In genomic region chr13:114054830-114055439, GRCh38 we compare ENCODE assay signal across 22 cellular contexts.
DNase-seq lines count a peak whose midpoint lies in the region; ATAC-seq and TF ChIP-seq lines count a peak whose summit lies in the region.
"Had no signal": no experiment of that assay in that cellular context is flagged by ENCODE, and none has a peak within 500 bp of the region (broad histone marks: within the 10 kb centered on the region; RNA-seq: fewer than 3 reads in every experiment).

No MANE protein-coding gene starts in this region.

- H3K4me3 ChIP-seq in mesendoderm (ENCODE audit: low read length): no peak overlapping the region
- H3K4me3 ChIP-seq: adrenal gland, coronary artery, smooth muscle cell, uterus had no signal

- no peaks in the 10 kb centered on the region for H3K79me2 ChIP-seq in mesendoderm (ENCODE audit: control insufficient read depth, insufficient read depth, low read length)

- no peaks in the 10 kb centered on the region for H3K36me3 ChIP-seq in mesendoderm (ENCODE audit: control insufficient read depth, insufficient read depth, low read length)
- H3K36me3 ChIP-seq: adrenal gland, uterus had no signal

- no peak for TF ChIP-seq CTCF in natural killer cell (IDR thresholded peaks at IDR 0.05)
- TF ChIP-seq CTCF in brain (conservative IDR thresholded peaks at IDR 0.05): no peak

- no peaks in the 10 kb centered on the region for H3K27me3 ChIP-seq in mesendoderm (ENCODE audit: insufficient read depth, low read length, poor library complexity)
- H3K27me3 ChIP-seq: adrenal gland, uterus had no signal

- no peaks in the 10 kb centered on the region for H3K36me3 Mint-ChIP-seq in natural killer cell
- H3K36me3 Mint-ChIP-seq in natural killer cell treated with Interleukin-12 subunit alpha and Interleukin-12 subunit beta and Interleukin-15 and Interleukin-18, amount 100 ng/mL, for 72 hours: no peaks in the 10 kb centered on the region
- H3K36me3 Mint-ChIP-seq in brain: peaks cover 9% of the 10 kb centered on the region
- H3K36me3 Mint-ChIP-seq in activated T-helper 2 cell treated with anti-CD3 and anti-CD28 coated beads, Interferon-gamma antibody, Interleukin-2, Interleukin-4, amounts not matched to agents 10 μg/mL and 5 μg/mL and 100 μg/mL, durations not matched to agents 14 hours and 24 hours and 36 hours (ENCODE audit: low read depth): peaks cover 6% of the 10 kb centered on the region

- H3K9me3 Mint-ChIP-seq in natural killer cell: no peaks in the 10 kb centered on the region
- H3K9me3 Mint-ChIP-seq in natural killer cell treated with Interleukin-12 subunit alpha and Interleukin-12 subunit beta and Interleukin-15 and Interleukin-18, amount 100 ng/mL, for 72 hours: no peaks in the 10 kb centered on the region
- H3K9me3 Mint-ChIP-seq in brain: peaks cover 0 to 2% (median 2%) of the 10 kb centered on the region in 5 experiments
- no peaks in the 10 kb centered on the region for H3K9me3 Mint-ChIP-seq in activated T-helper 2 cell treated with anti-CD3 and anti-CD28 coated beads, Interferon-gamma antibody, Interleukin-2, Interleukin-4, amounts not matched to agents 10 μg/mL and 5 μg/mL and 100 μg/mL, durations not matched to agents 14 hours and 24 hours and 36 hours
- H3K9me3 Mint-ChIP-seq: activated B cell treated with CpG ODN at 0.5 μM for 24 hours had no signal

- H3K27ac Mint-ChIP-seq in natural killer cell (peak overlapping the region; percentile 75 to 77), brain (peak overlapping the region in 4 of 5 experiments; percentile 21 to 60 (median 40))
- H3K27ac Mint-ChIP-seq in natural killer cell treated with Interleukin-12 subunit alpha and Interleukin-12 subunit beta and Interleukin-15 and Interleukin-18, amount 100 ng/mL, for 72 hours: no peak overlapping the region
- H3K27ac Mint-ChIP-seq in activated T-helper 2 cell treated with anti-CD3 and anti-CD28 coated beads, Interferon-gamma antibody, Interleukin-2, Interleukin-4, amounts not matched to agents 10 μg/mL and 5 μg/mL and 100 μg/mL, durations not matched to agents 14 hours and 24 hours and 36 hours: no peak overlapping the region
- H3K27ac Mint-ChIP-seq: activated B cell treated with CpG ODN at 0.5 μM for 24 hours, CD14-positive monocyte had no signal

- no peak overlapping the region for H3K4me2 ChIP-seq in mesendoderm (ENCODE audit: low read length)
- H3K4me2 ChIP-seq: smooth muscle cell had no signal

- no peak overlapping the region for H3K23ac ChIP-seq in mesendoderm (ENCODE audit: low read length)

- no peak overlapping the region for H3K4ac ChIP-seq in mesendoderm (ENCODE audit: low read depth, low read length)

- ATAC-seq in natural killer cell: peak in 1 of 3 donors; percentile 20
- no peak for ATAC-seq in natural killer cell treated with Interleukin-12 subunit alpha and Interleukin-12 subunit beta and Interleukin-15 and Interleukin-18, amount 100 ng/mL, for 72 hours
- ATAC-seq in GM21576 (IDR thresholded peaks at IDR 0.05; ENCODE audit: unreplicated experiment): no peak

- WGBS in mesendoderm (ENCODE audit: extremely low coverage, insufficient coverage, low lambda C conversion rate): no CpG with 5 or more reads among the region's 24 CpGs

- no peak overlapping the region for H3K27ac ChIP-seq in mesendoderm (ENCODE audit: low read depth, low read length)
- H3K27ac ChIP-seq: adrenal gland, coronary artery, uterus had no signal

- intact Hi-C loops in natural killer cell (cut with micrococcal nuclease): no loop called here
- intact Hi-C loops in activated T-helper 2 cell treated with anti-CD3 and anti-CD28 coated beads, Interferon-gamma antibody, Interleukin-2, Interleukin-4, amounts not matched to agents 10 μg/mL and 5 μg/mL and 100 μg/mL, durations not matched to agents 14 hours and 24 hours and 36 hours (cut with micrococcal nuclease): no loop called here

- no peak overlapping the region for H4K5ac ChIP-seq in mesendoderm (ENCODE audit: low read length)

- DNase-seq in natural killer cell (no peak), mesendoderm (no peak), islet precursor cell (no peak)
- DNase-seq in natural killer cell treated with Interleukin-12 subunit alpha and Interleukin-12 subunit beta and Interleukin-15 and Interleukin-18, amount 100 ng/mL, for 72 hours (ENCODE audit: low spot score): no peak
- DNase-seq in activated T-helper 2 cell treated with anti-CD3 and anti-CD28 coated beads, Interferon-gamma antibody, Interleukin-2, Interleukin-4, amounts not matched to agents 10 μg/mL and 5 μg/mL and 100 μg/mL, durations not matched to agents 14 hours and 24 hours and 36 hours (ENCODE audit: low spot score): no peak
- DNase-seq: activated B cell treated with CpG ODN at 0.5 μM for 24 hours; adrenal gland; EL; HCEC 1CT; kidney glomerular epithelial cell; NCI-H1105; NCI-H2029; NCI-H226; occipital lobe; stimulated activated CD4-positive, alpha-beta T cell treated with anti-CD3 and anti-CD28 coated beads, Interleukin-2, amount 100 ng/mL, for 24 hours; T-helper 9 cell; uterus had no signal

- no peak overlapping the region for H2AK5ac ChIP-seq in mesendoderm (ENCODE audit: low read length)

- H3K79me1 ChIP-seq in mesendoderm (ENCODE audit: low read length): peaks cover 3% of the 10 kb centered on the region

- H4K8ac ChIP-seq in mesendoderm (ENCODE audit: low read depth, low read length): no peak overlapping the region

- H3K4me1 ChIP-seq in mesendoderm (ENCODE audit: control insufficient read depth, low read depth, low read length): peaks cover 2% of the 10 kb centered on the region
- H3K4me1 ChIP-seq: uterus had no signal

- no peaks in the 10 kb centered on the region for H3K27me3 Mint-ChIP-seq in natural killer cell (ENCODE audit: low read depth in 2 of 2)
- H3K27me3 Mint-ChIP-seq in natural killer cell treated with Interleukin-12 subunit alpha and Interleukin-12 subunit beta and Interleukin-15 and Interleukin-18, amount 100 ng/mL, for 72 hours: no peaks in the 10 kb centered on the region
- H3K27me3 Mint-ChIP-seq in brain: no peaks in the 10 kb centered on the region
- H3K27me3 Mint-ChIP-seq in activated T-helper 2 cell treated with anti-CD3 and anti-CD28 coated beads, Interferon-gamma antibody, Interleukin-2, Interleukin-4, amounts not matched to agents 10 μg/mL and 5 μg/mL and 100 μg/mL, durations not matched to agents 14 hours and 24 hours and 36 hours (ENCODE audit: low read depth): no peaks in the 10 kb centered on the region
- H3K27me3 Mint-ChIP-seq: activated B cell treated with CpG ODN at 0.5 μM for 24 hours had no signal

- H3K4me3 Mint-ChIP-seq in natural killer cell: no peak overlapping the region
- H3K4me3 Mint-ChIP-seq in natural killer cell treated with Interleukin-12 subunit alpha and Interleukin-12 subunit beta and Interleukin-15 and Interleukin-18, amount 100 ng/mL, for 72 hours: no peak overlapping the region
- no peak overlapping the region for H3K4me3 Mint-ChIP-seq in brain
- H3K4me3 Mint-ChIP-seq in activated T-helper 2 cell treated with anti-CD3 and anti-CD28 coated beads, Interferon-gamma antibody, Interleukin-2, Interleukin-4, amounts not matched to agents 10 μg/mL and 5 μg/mL and 100 μg/mL, durations not matched to agents 14 hours and 24 hours and 36 hours (ENCODE audit: low read depth): no peak overlapping the region
- H3K4me3 Mint-ChIP-seq: activated B cell treated with CpG ODN at 0.5 μM for 24 hours, CD14-positive monocyte had no signal

- H3K56ac ChIP-seq in mesendoderm (ENCODE audit: low read length): peak overlapping the region; percentile 37

- H3K18ac ChIP-seq in mesendoderm (ENCODE audit: low read length): no peak overlapping the region

- no peak overlapping the region for H2BK15ac ChIP-seq in mesendoderm (replicated peaks; ENCODE audit: low read depth)

- peaks cover 64 to 65% of the 10 kb centered on the region in 2 donors for H3K4me1 Mint-ChIP-seq in natural killer cell
- peaks cover 27 to 59% of the 10 kb centered on the region in 2 donors for H3K4me1 Mint-ChIP-seq in natural killer cell treated with Interleukin-12 subunit alpha and Interleukin-12 subunit beta and Interleukin-15 and Interleukin-18, amount 100 ng/mL, for 72 hours (ENCODE audit: low read depth in 2 of 2)
- H3K4me1 Mint-ChIP-seq in brain: peaks cover 44% of the 10 kb centered on the region
- peaks cover 3% of the 10 kb centered on the region for H3K4me1 Mint-ChIP-seq in activated T-helper 2 cell treated with anti-CD3 and anti-CD28 coated beads, Interferon-gamma antibody, Interleukin-2, Interleukin-4, amounts not matched to agents 10 μg/mL and 5 μg/mL and 100 μg/mL, durations not matched to agents 14 hours and 24 hours and 36 hours (ENCODE audit: low read depth)

- H3K9ac ChIP-seq in mesendoderm (ENCODE audit: low read length): no peak overlapping the region

- H2BK120ac ChIP-seq in mesendoderm (ENCODE audit: low read depth, low read length): no peak overlapping the region

- no peak overlapping the region for H2BK5ac ChIP-seq in mesendoderm (ENCODE audit: low read length)

Comparison
In these comparisons a context has a peak if more than half of its experiments do, and no peak if none do; other contexts are left out.
1. H3K27ac Mint-ChIP-seq: peak in natural killer cell (2 of 2) and brain (4 of 5); none in natural killer cell treated with Interleukin-12 subunit alpha and Interleukin-12 subunit beta and Interleukin-15 and Interleukin-18, amount 100 ng/mL, for 72 hours (0 of 2) and activated T-helper 2 cell treated with anti-CD3 and anti-CD28 coated beads, Interferon-gamma antibody, Interleukin-2, Interleukin-4, amounts not matched to agents 10 μg/mL and 5 μg/mL and 100 μg/mL, durations not matched to agents 14 hours and 24 hours and 36 hours (single experiment).